ENCODE assay signal across 17 cellular contexts in the genomic region with DNA sequence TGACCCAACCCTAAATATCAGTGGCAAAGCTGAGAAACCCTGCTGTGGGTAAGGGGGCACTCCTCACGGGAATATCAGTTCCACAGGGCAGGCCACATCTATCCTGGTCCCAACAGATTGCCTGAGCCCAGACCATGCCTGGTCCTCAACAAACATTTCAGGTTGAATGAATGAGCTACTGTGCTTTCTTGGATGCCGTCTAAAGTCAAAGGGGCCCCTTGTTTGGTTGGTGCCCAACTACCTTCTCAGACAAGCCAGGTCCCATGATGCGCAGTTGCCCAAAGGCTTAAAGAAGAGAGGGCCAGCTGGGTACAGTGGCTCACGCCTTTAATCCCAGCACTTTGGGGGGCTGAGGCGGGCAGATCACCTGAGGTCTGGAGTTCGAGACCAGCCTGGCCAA. TPM values are rescaled to one million over a fixed set of nuclear protein-coding genes. Genes with fewer than 3 reads are reported as not detected.
DNase-seq lines count a peak whose midpoint lies in the region; ATAC-seq and TF ChIP-seq lines count a peak whose summit lies in the region.
"Had no signal": no experiment of that assay in that cellular context is flagged by ENCODE, and none has a peak within 500 bp of the region (broad histone marks: within the 10 kb centered on the region; RNA-seq: fewer than 3 reads in every experiment).

No MANE protein-coding gene starts in this region.

- H3K27ac ChIP-seq in PC-3 (ENCODE audit: low read length): no peak overlapping the region
- H3K27ac ChIP-seq: coronary artery had no signal

- ATAC-seq in PC-3: no peak
- ATAC-seq in HG02798 (IDR thresholded peaks at IDR 0.05; ENCODE audit: poor library complexity, unreplicated experiment): no peak
- no peak for ATAC-seq in GM18870 (IDR thresholded peaks at IDR 0.05; ENCODE audit: unreplicated experiment)
- ATAC-seq in GM19023 (IDR thresholded peaks at IDR 0.05; ENCODE audit: unreplicated experiment): no peak
- ATAC-seq: right cardiac atrium had no signal

- H3K9me3 Mint-ChIP-seq in T-helper 2 cell treated with Interferon-gamma antibody and Interleukin-4, amounts not matched to agents 5 μg/mL and 100 μg/mL, for 36 hours: no peaks in the 10 kb centered on the region
- peaks cover 0 to 10% (median 4%) of the 10 kb centered on the region in 5 experiments for H3K9me3 Mint-ChIP-seq in brain
- H3K9me3 Mint-ChIP-seq in neural crest cell: peaks cover 6% of the 10 kb centered on the region

- no peaks in the 10 kb centered on the region for H3F3A ChIP-seq in PC-3 (ENCODE audit: low read length, unreplicated experiment)

- no peaks in the 10 kb centered on the region for H4K20me1 ChIP-seq in PC-3 (ENCODE audit: low read length)

- no peak for DNase-seq in T-helper 2 cell treated with Interferon-gamma antibody and Interleukin-4, amounts not matched to agents 5 μg/mL and 100 μg/mL, for 36 hours (ENCODE audit: low spot score)
- no peak for DNase-seq in T-helper 2 cell
- no peak for DNase-seq in PC-3
- no peak for DNase-seq in neural crest cell (ENCODE audit: low read depth, low spot score)
- DNase-seq: amygdala; COR-L47; GDM1; hypothalamus; NCI-H2107; right cardiac atrium; stimulated activated CD4-positive, alpha-beta T cell treated with anti-CD3 and anti-CD28 coated beads, Interleukin-4, amount 100 ng/mL, for 1 hour had no signal

- intact Hi-C loops in PC-3 (cut with micrococcal nuclease): loop anchor here (5.0 kb wide), 1 partner anchor 49 kb away; a partner anchor contains a TSS

- no peaks in the 10 kb centered on the region for H3K9me3 ChIP-seq in PC-3 (ENCODE audit: low read length)
- H3K9me3 ChIP-seq: vagina had no signal

- peaks cover 30% of the 10 kb centered on the region for H3K36me3 ChIP-seq in PC-3 (ENCODE audit: low read depth, low read length)

- H3K36me3 Mint-ChIP-seq in T-helper 2 cell treated with Interferon-gamma antibody and Interleukin-4, amounts not matched to agents 5 μg/mL and 100 μg/mL, for 36 hours (ENCODE audit: low read depth): peaks cover 31% of the 10 kb centered on the region
- peaks cover 26% of the 10 kb centered on the region for H3K36me3 Mint-ChIP-seq in brain
- H3K36me3 Mint-ChIP-seq in neural crest cell (ENCODE audit: low read depth): peaks cover 8% of the 10 kb centered on the region

- no peaks in the 10 kb centered on the region for H3K9me2 ChIP-seq in PC-3 (replicated peaks; ENCODE audit: low read length)

- H3K27ac Mint-ChIP-seq in T-helper 2 cell treated with Interferon-gamma antibody and Interleukin-4, amounts not matched to agents 5 μg/mL and 100 μg/mL, for 36 hours: no peak overlapping the region
- H3K27ac Mint-ChIP-seq in brain: peak overlapping the region in 1 of 5 experiments; percentile 81
- no peak overlapping the region for H3K27ac Mint-ChIP-seq in neural crest cell (ENCODE audit: unreplicated experiment)

- H3K4me1 ChIP-seq in PC-3 (ENCODE audit: insufficient read depth, low read length): peaks cover 39% of the 10 kb centered on the region

- H3K4me1 Mint-ChIP-seq in T-helper 2 cell treated with Interferon-gamma antibody and Interleukin-4, amounts not matched to agents 5 μg/mL and 100 μg/mL, for 36 hours (ENCODE audit: low read depth): peaks cover 23% of the 10 kb centered on the region
- H3K4me1 Mint-ChIP-seq in brain (peaks cover 29% of the 10 kb centered on the region), neural crest cell (peaks cover 24% of the 10 kb centered on the region)

- 0 out of 2 replicates have a peak overlapping the region, but pooled peaks have one; percentile 98 for H3K4me2 ChIP-seq in PC-3 (ENCODE audit: low read length)

- POLR2A ChIA-PET in PC-3 (lab: Charles Lee; ENCODE audit: unreplicated experiment): no interaction called here

- H3K4me3 Mint-ChIP-seq in T-helper 2 cell treated with Interferon-gamma antibody and Interleukin-4, amounts not matched to agents 5 μg/mL and 100 μg/mL, for 36 hours: peak overlapping the region; percentile 99
- H3K4me3 Mint-ChIP-seq in brain (peak overlapping the region in 4 of 5 experiments; percentile 88 to 99 (median 92)), neural crest cell (peak overlapping the region; percentile 100)

- no TSS peak for BruUV-seq in PC-3 (replicated peaks; lab: Mats Ljungman, UMichigan)

- no peak for TF ChIP-seq CTCF in PC-3 (conservative IDR thresholded peaks at IDR 0.05; ENCODE audit: low read depth, low read length)
- TF ChIP-seq CTCF in brain (conservative IDR thresholded peaks at IDR 0.05): no peak
- TF ChIP-seq CTCF in neural crest cell (conservative IDR thresholded peaks at IDR 0.05): no peak

- H3K9ac ChIP-seq in PC-3 (ENCODE audit: low read length): no peak overlapping the region

- H3K27me3 Mint-ChIP-seq in T-helper 2 cell treated with Interferon-gamma antibody and Interleukin-4, amounts not matched to agents 5 μg/mL and 100 μg/mL, for 36 hours (ENCODE audit: low read depth): peaks cover 8% of the 10 kb centered on the region
- H3K27me3 Mint-ChIP-seq in brain: peaks cover 11% of the 10 kb centered on the region
- peaks cover 12% of the 10 kb centered on the region for H3K27me3 Mint-ChIP-seq in neural crest cell (ENCODE audit: low read depth)

- peaks cover 53% of the 10 kb centered on the region for H3K79me2 ChIP-seq in PC-3 (ENCODE audit: low read length)

- no peak overlapping the region for H3K4me3 ChIP-seq in PC-3 (ENCODE audit: low read length)
- H3K4me3 ChIP-seq: vagina had no signal

- no peaks in the 10 kb centered on the region for H3K27me3 ChIP-seq in PC-3 (ENCODE audit: low read length)
- H3K27me3 ChIP-seq: vagina had no signal

- CTCF ChIA-PET in PC-3 (lab: Charles Lee): no interaction called here

- no peak overlapping the region for H2AFZ ChIP-seq in PC-3 (ENCODE audit: low read length)

RNA-seq across cellular contexts. Expression of a gene that starts 2.4 kb away (rescaled TPM):
- total RNA-seq in PC-3 (2014; rRNA removed) (129 and 215 TPM in 2 replicates), neural crest cell (46.8 and 48.0 TPM in 2 replicates)
- 28.8 TPM for polyA plus RNA-seq in brain (ENCODE audit: insufficient read depth, low read depth, low replicate concordance)

RNA-seq across cellular contexts. Expression of a gene that starts 51.1 kb away (rescaled TPM):
- total RNA-seq in PC-3 (2014; rRNA removed) (426 and 474 TPM in 2 replicates), neural crest cell (45.4 and 48.8 TPM in 2 replicates)
- polyA plus RNA-seq in brain (ENCODE audit: insufficient read depth, low read depth, low replicate concordance): 87.7 TPM
